ENCODE assay signal across 17 cellular contexts in the genomic region with DNA sequence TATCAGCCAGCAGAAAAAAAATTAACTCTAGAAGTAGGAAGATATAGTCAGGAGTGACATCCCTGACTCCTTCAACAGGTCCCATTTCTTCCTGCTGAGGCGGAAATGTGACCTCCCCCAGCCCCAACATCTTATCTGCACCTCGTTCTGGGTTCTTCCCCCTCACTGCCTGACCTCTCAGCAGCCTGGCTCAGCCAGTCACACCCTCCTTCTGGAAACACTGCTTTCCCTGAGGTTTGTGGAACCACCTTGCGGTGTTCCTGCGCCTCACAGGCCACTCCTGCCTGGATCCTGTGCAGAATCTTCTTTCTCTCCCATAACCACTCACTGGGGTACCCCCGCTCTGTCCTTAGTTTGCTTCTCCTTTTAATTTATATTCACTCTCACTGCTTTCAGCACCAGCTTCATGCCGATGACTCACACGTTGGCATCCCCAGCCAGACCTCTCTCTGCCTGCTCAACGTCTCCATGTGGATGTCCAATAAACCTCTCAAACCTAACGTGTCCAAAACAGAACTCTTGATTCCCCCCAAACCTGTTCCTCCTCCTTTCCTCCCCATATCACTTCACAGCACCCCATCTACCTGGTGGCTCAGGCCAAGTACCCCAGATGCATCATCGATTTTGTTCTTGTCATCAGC.
DNase-seq lines count a peak whose midpoint lies in the region; ATAC-seq, FAIRE-seq and TF ChIP-seq lines count a peak whose summit lies in the region.
"Had no signal": no experiment of that assay in that cellular context is flagged by ENCODE, and none has a peak within 500 bp of the region (broad histone marks: within the 10 kb centered on the region; RNA-seq: fewer than 3 reads in every experiment).

No MANE protein-coding gene starts in this region.

- no peak overlapping the region for H3K9ac ChIP-seq in IMR-90 (ENCODE audit: low read depth, low read length)

- TF ChIP-seq RAD21 in IMR-90 (IDR thresholded peaks at IDR 0.05; ENCODE audit: low read length): no peak

- H3K56ac ChIP-seq in IMR-90 (ENCODE audit: extremely low read depth, insufficient read depth, low read length): no peak overlapping the region

- CTCF ChIA-PET in IMR-90 (lab: Yijun Ruan, JAX): no interaction called here

- intact Hi-C loops in IMR-90 (cut with micrococcal nuclease): no loop called here

- H3K4me2 ChIP-seq in IMR-90 (ENCODE audit: low read depth, low read length): no peak overlapping the region

- peak overlapping the region; percentile 9; the same call in 1 of the 2 replicates for H3K4ac ChIP-seq in IMR-90 (ENCODE audit: low read depth, low read length)

- H3K18ac ChIP-seq in IMR-90 (ENCODE audit: low read depth, low read length): no peak overlapping the region

- TF ChIP-seq CTCF in IMR-90 (conservative IDR thresholded peaks at IDR 0.05; ENCODE audit: low read depth, low read length) (no peak), brain microvascular endothelial cell (IDR thresholded peaks at IDR 0.05; ENCODE audit: low read depth, low read length, missing control alignments) (no peak)

- DNase-seq in Ammon's horn (ENCODE audit: low spot score) (peak; percentile 39), IMR-90 (peak; percentile 14), brain microvascular endothelial cell (peak; percentile 16), occipital lobe (lab: John Stamatoyannopoulos, UW) (peak; percentile 2), RCC 7860 (ENCODE audit: low spot score) (no peak)
- DNase-seq: activated CD8-positive, alpha-beta memory T cell treated with anti-CD3 and anti-CD28 coated beads, Interleukin-2, amount 10 ng/mL, durations not matched to agents 7 days and 5 days; AML-193; DMS79 treated with DMSO at 0.1 percent for 48 hours; NCI-H1694 treated with DMSO at 0.1 percent for 48 hours; nucleus accumbens; SJCRH30 had no signal

- no peak for TF ChIP-seq POLR2A in IMR-90 (IDR thresholded peaks at IDR 0.05; ENCODE audit: low read depth, low read length)

- no peaks in the 10 kb centered on the region for H4K20me1 ChIP-seq in IMR-90 (ENCODE audit: insufficient read depth, low read length)

- no peak overlapping the region for H4K8ac ChIP-seq in IMR-90 (ENCODE audit: low read depth in 2 of 2, low read length in 2 of 2)

- BruUV-seq in IMR-90 (replicated peaks; lab: Mats Ljungman, UMichigan): no TSS peak

- in situ Hi-C loops in IMR-90 (cut with MboI; ENCODE audit: low sequenced_read_pairs): no loop called here
- in situ Hi-C loops in brain microvascular endothelial cell (cut with HindIII; ENCODE audit: low pct_ligation_motif_present, low sequenced_read_pairs): no loop called here

- no peak overlapping the region for H2BK120ac ChIP-seq in IMR-90 (ENCODE audit: low read depth, low read length)

- H3K79me1 ChIP-seq in IMR-90 (ENCODE audit: low read depth in 1 of 2, low read length in 2 of 2): no peaks in the 10 kb centered on the region

- WGBS in IMR-90 (ENCODE audit: extremely low coverage in 2 of 2, insufficient read length in 1 of 2), 2 experiments: 94% methylated on average over 6 of the region's 10 CpGs; no CpG with 5 or more reads in 1 of the 2 experiments

- dilution Hi-C loops in IMR-90 (cut with HindIII; ENCODE audit: low sequenced_read_pairs, unreplicated experiment): no loop called here

- peaks cover 3% of the 10 kb centered on the region; the same call in 1 of the 2 replicates for H3K4me1 ChIP-seq in IMR-90 (ENCODE audit: control insufficient read depth, insufficient read depth, low read length)

- no peaks in the 10 kb centered on the region for H3K36me3 ChIP-seq in IMR-90 (ENCODE audit: control insufficient read depth, insufficient read depth, low read length)
- H3K36me3 ChIP-seq in brain microvascular endothelial cell (replicated peaks): no peaks in the 10 kb centered on the region
- H3K36me3 ChIP-seq: SJCRH30 had no signal

- ATAC-seq in IMR-90 (ENCODE audit: low read depth): peak; percentile 52
- no peak for ATAC-seq in GM21526 (IDR thresholded peaks at IDR 0.05; ENCODE audit: low FRiP score, unreplicated experiment)
- no peak for ATAC-seq in HG03571 (IDR thresholded peaks at IDR 0.05; ENCODE audit: unreplicated experiment)
- ATAC-seq in GM19463 (IDR thresholded peaks at IDR 0.05; ENCODE audit: unreplicated experiment): no peak
- ATAC-seq: activated CD8-positive, alpha-beta memory T cell treated with anti-CD3 and anti-CD28 coated beads, Interleukin-2, amount 10 ng/mL, durations not matched to agents 7 days and 5 days; esophagus mucosa had no signal

- H3K4me3 ChIP-seq in IMR-90 (ENCODE audit: insufficient read depth, low read depth, low read length) (no peak overlapping the region), brain microvascular endothelial cell (ENCODE audit: low read depth, low read length) (no peak overlapping the region)
- H3K4me3 ChIP-seq: SJCRH30 had no signal

- no peak overlapping the region for H2BK15ac ChIP-seq in IMR-90 (ENCODE audit: low read depth, low read length)

- H4K91ac ChIP-seq in IMR-90 (ENCODE audit: insufficient read depth, low read depth, low read length): no peak overlapping the region

- FAIRE-seq in RCC 7860 (lab: Jason Lieb, UNC): no peak
- FAIRE-seq: colon, GM12891 had no signal

- POLR2A ChIA-PET in IMR-90 (lab: Charles Lee; ENCODE audit: unreplicated experiment): interaction anchor here (0.7 kb wide), 1 partner anchor 344 kb away, joined by 3 read pairs; no protein-coding TSS in a partner anchor

- H3K27me3 ChIP-seq in IMR-90 (ENCODE audit: control insufficient read depth, insufficient read depth, low read length) (no peaks in the 10 kb centered on the region), brain microvascular endothelial cell (replicated peaks) (no peaks in the 10 kb centered on the region)
- H3K27me3 ChIP-seq: SJCRH30 had no signal

- no peaks in the 10 kb centered on the region for H3K9me1 ChIP-seq in IMR-90 (ENCODE audit: insufficient read depth, low read length)

- H2AK5ac ChIP-seq in IMR-90 (ENCODE audit: low read depth, low read length): 0 out of 2 replicates have a peak overlapping the region, but pooled peaks have one; percentile 27

- no peaks in the 10 kb centered on the region for H3K9me3 ChIP-seq in IMR-90 (ENCODE audit: control insufficient read depth, insufficient read depth, low read length)
- H3K9me3 ChIP-seq: SJCRH30 had no signal

- H2AK9ac ChIP-seq in IMR-90 (replicated peaks; ENCODE audit: low read depth, low read length, poor library complexity): no peak overlapping the region

- H4K5ac ChIP-seq in IMR-90 (ENCODE audit: low read depth, low read length): no peak overlapping the region

- no peak overlapping the region for H2BK20ac ChIP-seq in IMR-90 (ENCODE audit: low read depth, low read length)

- no peak overlapping the region for H2AFZ ChIP-seq in IMR-90 (replicated peaks; ENCODE audit: low read length, poor library complexity)

- no peak overlapping the region for H3K23ac ChIP-seq in IMR-90 (ENCODE audit: low read depth, low read length)

- no peak overlapping the region for H2BK5ac ChIP-seq in IMR-90 (ENCODE audit: low read depth, low read length, poor library complexity, severe bottlenecking)

- H3K14ac ChIP-seq in IMR-90 (replicated peaks; ENCODE audit: low read depth, low read length): no peak overlapping the region

- H3K27ac ChIP-seq in IMR-90 (ENCODE audit: insufficient read depth, low read length) (no peak overlapping the region), brain microvascular endothelial cell (no peak overlapping the region)
- H3K27ac ChIP-seq: SJCRH30 had no signal

TF ChIP-seq in IMR-90, 13 proteins besides CTCF, POLR2A, EP300 and RAD21:
- TF ChIP-seq MXI1 (IDR thresholded peaks at IDR 0.05; ENCODE audit: borderline replicate concordance, low read depth, low read length) (no peak), RFX5 (IDR thresholded peaks at IDR 0.05; ENCODE audit: low read depth, low read length) (no peak), MAFK (IDR thresholded peaks at IDR 0.05; ENCODE audit: low read depth, low read length) (no peak), RCOR1 (IDR thresholded peaks at IDR 0.05; ENCODE audit: insufficient replicate concordance, low read length) (no peak), FOS (IDR thresholded peaks at IDR 0.05; ENCODE audit: low read depth, low read length) (0 out of 2 replicates have a peak, but pooled peaks have one; percentile 4), NFE2L2 (IDR thresholded peaks at IDR 0.05; ENCODE audit: low read depth, low read length) (no peak), BHLHE40 (IDR thresholded peaks at IDR 0.05; ENCODE audit: low read depth, low read length) (no peak)
- TF ChIP-seq, protein P1, sequence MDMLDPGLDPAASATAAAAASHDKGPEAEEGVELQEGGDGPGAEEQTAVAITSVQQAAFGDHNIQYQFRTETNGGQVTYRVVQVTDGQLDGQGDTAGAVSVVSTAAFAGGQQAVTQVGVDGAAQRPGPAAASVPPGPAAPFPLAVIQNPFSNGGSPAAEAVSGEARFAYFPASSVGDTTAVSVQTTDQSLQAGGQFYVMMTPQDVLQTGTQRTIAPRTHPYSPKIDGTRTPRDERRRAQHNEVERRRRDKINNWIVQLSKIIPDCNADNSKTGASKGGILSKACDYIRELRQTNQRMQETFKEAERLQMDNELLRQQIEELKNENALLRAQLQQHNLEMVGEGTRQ (IDR thresholded peaks at IDR 0.05; ENCODE audit: low read depth, low read length): no peak
- TF ChIP-seq, protein P2, sequence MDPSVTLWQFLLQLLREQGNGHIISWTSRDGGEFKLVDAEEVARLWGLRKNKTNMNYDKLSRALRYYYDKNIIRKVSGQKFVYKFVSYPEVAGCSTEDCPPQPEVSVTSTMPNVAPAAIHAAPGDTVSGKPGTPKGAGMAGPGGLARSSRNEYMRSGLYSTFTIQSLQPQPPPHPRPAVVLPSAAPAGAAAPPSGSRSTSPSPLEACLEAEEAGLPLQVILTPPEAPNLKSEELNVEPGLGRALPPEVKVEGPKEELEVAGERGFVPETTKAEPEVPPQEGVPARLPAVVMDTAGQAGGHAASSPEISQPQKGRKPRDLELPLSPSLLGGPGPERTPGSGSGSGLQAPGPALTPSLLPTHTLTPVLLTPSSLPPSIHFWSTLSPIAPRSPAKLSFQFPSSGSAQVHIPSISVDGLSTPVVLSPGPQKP (IDR thresholded peaks at IDR 0.05; ENCODE audit: borderline replicate concordance, low read depth, low read length): no peak
